ENCODE assay signal across 1 cellular context in genomic region chr11:44834846-44835245, GRCh38.
TF ChIP-seq lines count a peak whose summit lies in the region.

No MANE protein-coding gene starts in this region.

TF ChIP-seq in IMR-90, 13 proteins besides CTCF, POLR2A, EP300 and RAD21:
- TF ChIP-seq SMC3 (IDR thresholded peaks at IDR 0.05; ENCODE audit: low read depth, low read length) (no peak), CEBPB (IDR thresholded peaks at IDR 0.05; ENCODE audit: low read depth, low read length) (no peak), RCOR1 (IDR thresholded peaks at IDR 0.05; ENCODE audit: insufficient replicate concordance, low read length) (no peak), FOS (IDR thresholded peaks at IDR 0.05; ENCODE audit: low read depth, low read length) (no peak), MAZ (IDR thresholded peaks at IDR 0.05; ENCODE audit: borderline replicate concordance, low read depth, low read length) (no peak), MXI1 (IDR thresholded peaks at IDR 0.05; ENCODE audit: borderline replicate concordance, low read depth, low read length) (no peak), RFX5 (IDR thresholded peaks at IDR 0.05; ENCODE audit: low read depth, low read length) (no peak)
- TF ChIP-seq, protein P1, sequence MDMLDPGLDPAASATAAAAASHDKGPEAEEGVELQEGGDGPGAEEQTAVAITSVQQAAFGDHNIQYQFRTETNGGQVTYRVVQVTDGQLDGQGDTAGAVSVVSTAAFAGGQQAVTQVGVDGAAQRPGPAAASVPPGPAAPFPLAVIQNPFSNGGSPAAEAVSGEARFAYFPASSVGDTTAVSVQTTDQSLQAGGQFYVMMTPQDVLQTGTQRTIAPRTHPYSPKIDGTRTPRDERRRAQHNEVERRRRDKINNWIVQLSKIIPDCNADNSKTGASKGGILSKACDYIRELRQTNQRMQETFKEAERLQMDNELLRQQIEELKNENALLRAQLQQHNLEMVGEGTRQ (IDR thresholded peaks at IDR 0.05; ENCODE audit: low read depth, low read length) = no peak
